ENCODE assay signal across 9 cellular contexts in genomic region chr19:50909240-50910070, GRCh38. TPM values are rescaled to one million over a fixed set of nuclear protein-coding genes. Genes with fewer than 3 reads are reported as not detected.
DNase-seq lines count a peak whose midpoint lies in the region; ATAC-seq lines count a peak whose summit lies in the region.
"Had no signal": no experiment of that assay in that cellular context is flagged by ENCODE, and none has a peak within 500 bp of the region (broad histone marks: within the 10 kb centered on the region; RNA-seq: fewer than 3 reads in every experiment).

No MANE protein-coding gene starts in this region.

- no peaks in the 10 kb centered on the region for H3K36me3 Mint-ChIP-seq in CD4-positive, alpha-beta memory T cell
- H3K36me3 Mint-ChIP-seq in activated naive CD8-positive, alpha-beta T cell treated with anti-CD3 and anti-CD28 coated beads, Interleukin-2, amount 50 U/mL, for 24 hours (ENCODE audit: low read depth) = no peaks in the 10 kb centered on the region

- no peak overlapping the region for H3K27ac Mint-ChIP-seq in CD4-positive, alpha-beta memory T cell
- no peak overlapping the region for H3K27ac Mint-ChIP-seq in activated naive CD8-positive, alpha-beta T cell treated with anti-CD3 and anti-CD28 coated beads, Interleukin-2, amount 50 U/mL, for 24 hours

- POLR2A ChIA-PET in CD4-positive, alpha-beta memory T cell (lab: Charles Lee; ENCODE audit: partially characterized antibody) = no interaction called here

- peaks cover 11% of the 10 kb centered on the region for H3K27me3 ChIP-seq in CD4-positive, alpha-beta memory T cell (ENCODE audit: insufficient read depth, low read length)
- H3K27me3 ChIP-seq in mucosa of rectum (ENCODE audit: control insufficient read depth in 2 of 2, insufficient read depth in 2 of 2, low read length in 2 of 2) = peaks cover 34 to 41% of the 10 kb centered on the region in 2 donors

- intact Hi-C loops in CD4-positive, alpha-beta memory T cell (cut with micrococcal nuclease) = no loop called here

- peaks cover 6% of the 10 kb centered on the region for H3K4me1 ChIP-seq in CD4-positive, alpha-beta memory T cell (ENCODE audit: insufficient read depth, low read length)
- H3K4me1 ChIP-seq in mucosa of rectum (ENCODE audit: control insufficient read depth in 2 of 2, insufficient read depth in 2 of 2, low read length in 2 of 2) = no peaks in the 10 kb centered on the region

- H3K9me3 Mint-ChIP-seq in CD4-positive, alpha-beta memory T cell = no peaks in the 10 kb centered on the region
- no peaks in the 10 kb centered on the region for H3K9me3 Mint-ChIP-seq in activated naive CD8-positive, alpha-beta T cell treated with anti-CD3 and anti-CD28 coated beads, Interleukin-2, amount 50 U/mL, for 24 hours

- ATAC-seq in GM19351 (IDR thresholded peaks at IDR 0.05; ENCODE audit: unreplicated experiment) (peak; percentile 69), HG02571 (IDR thresholded peaks at IDR 0.05; ENCODE audit: unreplicated experiment) (no peak), GM18502 (IDR thresholded peaks at IDR 0.05; ENCODE audit: poor library complexity, unreplicated experiment) (no peak), HG02678 (IDR thresholded peaks at IDR 0.05; ENCODE audit: unreplicated experiment) (no peak)
- peak; percentile 16 for ATAC-seq in activated naive CD8-positive, alpha-beta T cell treated with anti-CD3 and anti-CD28 coated beads, Interleukin-2, amount 50 U/mL, for 24 hours

- H3K36me3 ChIP-seq in CD4-positive, alpha-beta memory T cell (ENCODE audit: insufficient read depth, low read length) = no peaks in the 10 kb centered on the region
- H3K36me3 ChIP-seq in mucosa of rectum (ENCODE audit: control insufficient read depth in 2 of 2, insufficient read depth in 2 of 2, low read length in 2 of 2) = no peaks in the 10 kb centered on the region

- CTCF ChIA-PET in CD4-positive, alpha-beta memory T cell (lab: Charles Lee; ENCODE audit: partially characterized antibody) = interaction anchor here (1.9 kb wide), 1 partner anchor 13 kb away, joined by 5 read pairs; no protein-coding TSS in a partner anchor

- H3K4me3 ChIP-seq in CD4-positive, alpha-beta memory T cell (ENCODE audit: low read length in 2 of 2) = no peak overlapping the region
- peak overlapping the region; percentile 7 to 19 for H3K4me3 ChIP-seq in mucosa of rectum (ENCODE audit: low read length in 2 of 2)

- no peak for DNase-seq in CD4-positive, alpha-beta memory T cell
- DNase-seq in NCI-H2227 treated with DMSO at 0.1 percent for 48 hours (lab: John Stamatoyannopoulos, UW) = peak; percentile 66
- peak; percentile 40 for DNase-seq in activated naive CD8-positive, alpha-beta T cell treated with anti-CD3 and anti-CD28 coated beads, Interleukin-2, amount 50 U/mL, for 24 hours

- H3K4me1 Mint-ChIP-seq in CD4-positive, alpha-beta memory T cell = peaks cover 0 to 12% (median 3%) of the 10 kb centered on the region in 4 donors
- no peaks in the 10 kb centered on the region for H3K4me1 Mint-ChIP-seq in activated naive CD8-positive, alpha-beta T cell treated with anti-CD3 and anti-CD28 coated beads, Interleukin-2, amount 50 U/mL, for 24 hours

- H3K27me3 Mint-ChIP-seq in CD4-positive, alpha-beta memory T cell = peaks cover 46 to 55% of the 10 kb centered on the region in 2 donors
- H3K27me3 Mint-ChIP-seq in activated naive CD8-positive, alpha-beta T cell treated with anti-CD3 and anti-CD28 coated beads, Interleukin-2, amount 50 U/mL, for 24 hours = peaks cover 44% of the 10 kb centered on the region

- H3K27ac ChIP-seq in CD4-positive, alpha-beta memory T cell (ENCODE audit: low read depth, low read length) = no peak overlapping the region
- no peak overlapping the region for H3K27ac ChIP-seq in mucosa of rectum (ENCODE audit: low read depth in 2 of 2, low read length in 2 of 2)

- H3K9me3 ChIP-seq in CD4-positive, alpha-beta memory T cell (ENCODE audit: control insufficient read depth in 1 of 2, low read length in 2 of 2) = no peaks in the 10 kb centered on the region
- no peaks in the 10 kb centered on the region for H3K9me3 ChIP-seq in mucosa of rectum (ENCODE audit: control insufficient read depth in 2 of 2, low read length in 2 of 2)

- peak overlapping the region in 5 of 8 donors; percentile 15 to 61 (median 50) for H3K4me3 Mint-ChIP-seq in CD4-positive, alpha-beta memory T cell
- H3K4me3 Mint-ChIP-seq in activated naive CD8-positive, alpha-beta T cell treated with anti-CD3 and anti-CD28 coated beads, Interleukin-2, amount 50 U/mL, for 24 hours = no peak overlapping the region

- no peak overlapping the region for H3K9ac ChIP-seq in mucosa of rectum (ENCODE audit: low read depth in 1 of 2, low read length in 2 of 2)

RNA-seq across cellular contexts. Expression of gene KLK4, which starts 1.7 kb away (rescaled TPM):
- not detected for total RNA-seq in CD4-positive, alpha-beta memory T cell
- not detected for polyA plus RNA-seq in CD4-positive, alpha-beta memory T cell
- total RNA-seq: dermis microvascular lymphatic vessel endothelial cell had no signal

RNA-seq across cellular contexts. Expression of gene KLK2, which starts 36.2 kb away (rescaled TPM):
- total RNA-seq in CD4-positive, alpha-beta memory T cell = not detected
- polyA plus RNA-seq in CD4-positive, alpha-beta memory T cell = not detected
- total RNA-seq: dermis microvascular lymphatic vessel endothelial cell had no signal

RNA-seq across cellular contexts. Expression of gene KLK5, which starts 43.4 kb away (rescaled TPM):
- total RNA-seq in CD4-positive, alpha-beta memory T cell = not detected
- not detected for polyA plus RNA-seq in CD4-positive, alpha-beta memory T cell
- total RNA-seq: dermis microvascular lymphatic vessel endothelial cell had no signal

RNA-seq across cellular contexts. Expression of gene KLK3, which starts 54.7 kb away (rescaled TPM):
- not detected for total RNA-seq in CD4-positive, alpha-beta memory T cell
- not detected for polyA plus RNA-seq in CD4-positive, alpha-beta memory T cell
- total RNA-seq: dermis microvascular lymphatic vessel endothelial cell had no signal

RNA-seq across cellular contexts. Expression of gene KLK6, which starts 59.9 kb away (rescaled TPM):
- total RNA-seq in CD4-positive, alpha-beta memory T cell = not detected
- not detected for polyA plus RNA-seq in CD4-positive, alpha-beta memory T cell
- total RNA-seq: dermis microvascular lymphatic vessel endothelial cell had no signal

Comparison
In these comparisons a context has a peak if more than half of its experiments do, and no peak if none do; other contexts are left out.
1. DNase-seq: peak in NCI-H2227 treated with DMSO at 0.1 percent for 48 hours (single experiment) and activated naive CD8-positive, alpha-beta T cell treated with anti-CD3 and anti-CD28 coated beads, Interleukin-2, amount 50 U/mL, for 24 hours (single experiment); none in CD4-positive, alpha-beta memory T cell (0 of 5).
2. H3K4me3 ChIP-seq: peak in mucosa of rectum (2 of 2); none in CD4-positive, alpha-beta memory T cell (0 of 2).
3. ATAC-seq: peak in GM19351 (single experiment) and activated naive CD8-positive, alpha-beta T cell treated with anti-CD3 and anti-CD28 coated beads, Interleukin-2, amount 50 U/mL, for 24 hours (single experiment); none in HG02571 (single experiment), GM18502 (single experiment) and HG02678 (single experiment).